23 cellular contexts compared by ENCODE assay signal in genomic region chr15:78628227-78628626, GRCh38. TPM values are rescaled to one million over a fixed set of nuclear protein-coding genes. Genes with fewer than 3 reads are reported as not detected.
DNase-seq lines count a peak whose midpoint lies in the region; ATAC-seq and TF ChIP-seq lines count a peak whose summit lies in the region.
"Had no signal": no experiment of that assay in that cellular context is flagged by ENCODE, and none has a peak within 500 bp of the region (broad histone marks: within the 10 kb centered on the region; RNA-seq: fewer than 3 reads in every experiment).

No MANE protein-coding gene starts in this region.

- intact Hi-C loops in MCF 10A (cut with micrococcal nuclease) = no loop called here
- intact Hi-C loops in mammary epithelial cell (cut with micrococcal nuclease) = no loop called here
- intact Hi-C loops in posterior vena cava (cut with DNase I) = no loop called here
- intact Hi-C loops in activated CD4-positive, alpha-beta memory T cell treated with anti-CD3 and anti-CD28 coated beads for 36 hours (cut with micrococcal nuclease) = no loop called here

- TF ChIP-seq CTCF in MCF 10A (IDR thresholded peaks at IDR 0.05; ENCODE audit: unreplicated experiment) = no peak
- TF ChIP-seq CTCF in mammary epithelial cell (conservative IDR thresholded peaks at IDR 0.05 in 1 of 2, IDR thresholded peaks at IDR 0.05 in 1 of 2; ENCODE audit: extremely low read depth in 1 of 2, insufficient read depth in 1 of 2, low read depth in 1 of 2, low read length in 2 of 2) = no peak
- TF ChIP-seq CTCF in epithelial cell of esophagus (IDR thresholded peaks at IDR 0.05; ENCODE audit: insufficient read depth, low read depth, low read length, missing control alignments) = no peak

- H3K4me3 ChIP-seq in mammary epithelial cell (replicated peaks in 1 of 3; ENCODE audit: insufficient read depth in 1 of 3, low read depth in 2 of 3, low read length in 3 of 3) (no peak overlapping the region), epithelial cell of esophagus (ENCODE audit: low read length) (no peak overlapping the region)
- H3K4me3 ChIP-seq: BLaER1, GM23248, HAP-1 had no signal

- no TSS peak for BruUV-seq in MCF 10A (replicated peaks; lab: Mats Ljungman, UMichigan)
- BruUV-seq in mammary epithelial cell (replicated peaks; lab: Mats Ljungman, UMichigan) = no TSS peak

- peak; percentile 29 for DNase-seq in MCF 10A (ENCODE audit: unreplicated experiment)
- no peak for DNase-seq in mammary epithelial cell
- peak; percentile 54 for DNase-seq in epithelial cell of esophagus (ENCODE audit: low read depth)
- DNase-seq in posterior vena cava (ENCODE audit: low spot score) = peak; percentile 11
- no peak for DNase-seq in C1 segment of cervical spinal cord (lab: John Stamatoyannopoulos, UW)
- no peak for DNase-seq in activated CD4-positive, alpha-beta memory T cell treated with anti-CD3 and anti-CD28 coated beads for 36 hours
- DNase-seq: 8988T; CD4-positive, CD25-positive, alpha-beta regulatory T cell; CD8-positive, alpha-beta memory T cell; COR-L47; DMS 273 treated with DMSO at 0.1 percent for 48 hours; DMS53; DND-41; EL; GM23248 had no signal

- H3K27ac Mint-ChIP-seq in MCF 10A (ENCODE audit: low read depth, unreplicated experiment) = no peak overlapping the region
- H3K27ac Mint-ChIP-seq in activated CD4-positive, alpha-beta memory T cell treated with anti-CD3 and anti-CD28 coated beads for 36 hours = no peak overlapping the region
- H3K27ac Mint-ChIP-seq: CD4-positive, CD25-positive, alpha-beta regulatory T cell; CD8-positive, alpha-beta memory T cell had no signal

- peaks cover 5% of the 10 kb centered on the region for H3K27me3 ChIP-seq in mammary epithelial cell (ENCODE audit: insufficient read depth, low read length)
- H3K27me3 ChIP-seq: BLaER1 had no signal

- CTCF ChIA-PET in MCF 10A (lab: Yijun Ruan, JAX) (interaction anchor here (0.6 to 1.4 kb wide), 3 partner anchors 10 to 81 kb away, joined by 3 to 4 read pairs (median 4); no protein-coding TSS in a partner anchor), mammary epithelial cell (lab: Charles Lee; ENCODE audit: low non-redundant PET) (no interaction called here)
- CTCF ChIA-PET in activated CD4-positive, alpha-beta memory T cell treated with anti-CD3 and anti-CD28 coated beads for 36 hours (lab: Charles Lee) = no interaction called here

- H3K79me2 ChIP-seq in mammary epithelial cell (ENCODE audit: insufficient read depth, low read length) = no peaks in the 10 kb centered on the region

- H3K4me2 ChIP-seq in mammary epithelial cell (ENCODE audit: insufficient read depth, low read depth, low read length) = no peak overlapping the region
- H3K4me2 ChIP-seq: BLaER1 had no signal

- H3K4me1 ChIP-seq in mammary epithelial cell (ENCODE audit: insufficient read depth, low read length) = no peaks in the 10 kb centered on the region
- H3K4me1 ChIP-seq: BLaER1, HAP-1 had no signal

- no peak overlapping the region for H3K27ac ChIP-seq in mammary epithelial cell (ENCODE audit: insufficient read depth, low read depth, low read length)
- H3K27ac ChIP-seq: BLaER1, GM23248 had no signal

- no peak overlapping the region for H3K4me3 Mint-ChIP-seq in MCF 10A (ENCODE audit: unreplicated experiment)
- no peak overlapping the region for H3K4me3 Mint-ChIP-seq in activated CD4-positive, alpha-beta memory T cell treated with anti-CD3 and anti-CD28 coated beads for 36 hours
- H3K4me3 Mint-ChIP-seq: CD4-positive, CD25-positive, alpha-beta regulatory T cell; CD8-positive, alpha-beta memory T cell had no signal

- peaks cover 19% of the 10 kb centered on the region for H3K27me3 Mint-ChIP-seq in MCF 10A (ENCODE audit: insufficient read depth, unreplicated experiment)
- peaks cover 26% of the 10 kb centered on the region for H3K27me3 Mint-ChIP-seq in activated CD4-positive, alpha-beta memory T cell treated with anti-CD3 and anti-CD28 coated beads for 36 hours

- peaks cover 4% of the 10 kb centered on the region for H3K36me3 Mint-ChIP-seq in MCF 10A (ENCODE audit: insufficient read depth, unreplicated experiment)
- no peaks in the 10 kb centered on the region for H3K36me3 Mint-ChIP-seq in activated CD4-positive, alpha-beta memory T cell treated with anti-CD3 and anti-CD28 coated beads for 36 hours
- H3K36me3 Mint-ChIP-seq: CD4-positive, CD25-positive, alpha-beta regulatory T cell had no signal

- H2AFZ ChIP-seq in mammary epithelial cell (ENCODE audit: low read depth, low read length) = no peak overlapping the region
- H2AFZ ChIP-seq: GM23248 had no signal

- POLR2A ChIA-PET in MCF 10A (lab: Yijun Ruan, JAX) = no interaction called here
- POLR2A ChIA-PET in activated CD4-positive, alpha-beta memory T cell treated with anti-CD3 and anti-CD28 coated beads for 36 hours (lab: Charles Lee) = no interaction called here

- dilution Hi-C loops in mammary epithelial cell (cut with HindIII; ENCODE audit: low sequenced_read_pairs) = no loop called here

- H3K9me3 Mint-ChIP-seq in MCF 10A (ENCODE audit: unreplicated experiment) = peaks cover 16% of the 10 kb centered on the region
- H3K9me3 Mint-ChIP-seq in activated CD4-positive, alpha-beta memory T cell treated with anti-CD3 and anti-CD28 coated beads for 36 hours = peaks cover 4% of the 10 kb centered on the region

- in situ Hi-C loops in mammary epithelial cell (cut with MboI; ENCODE audit: low sequenced_read_pairs in 2 of 2) = no loop called here

- H3K9me3 ChIP-seq in mammary epithelial cell (replicated peaks; ENCODE audit: insufficient read depth, low read length) = no peaks in the 10 kb centered on the region
- H3K9me3 ChIP-seq: HAP-1 had no signal

- H3K9ac ChIP-seq in mammary epithelial cell (ENCODE audit: insufficient read depth, low read length) = no peak overlapping the region
- H3K9ac ChIP-seq: BLaER1, GM23248 had no signal

- no peaks in the 10 kb centered on the region for H3K36me3 ChIP-seq in mammary epithelial cell (ENCODE audit: insufficient read depth, low read length)
- H3K36me3 ChIP-seq: BLaER1, HAP-1 had no signal

- ATAC-seq in GM18519 (IDR thresholded peaks at IDR 0.05; ENCODE audit: low FRiP score, unreplicated experiment) = no peak

- no peaks in the 10 kb centered on the region for H3K4me1 Mint-ChIP-seq in MCF 10A (ENCODE audit: insufficient read depth, unreplicated experiment)
- no peaks in the 10 kb centered on the region for H3K4me1 Mint-ChIP-seq in activated CD4-positive, alpha-beta memory T cell treated with anti-CD3 and anti-CD28 coated beads for 36 hours (ENCODE audit: low read depth)
- H3K4me1 Mint-ChIP-seq: CD4-positive, CD25-positive, alpha-beta regulatory T cell; CD8-positive, alpha-beta memory T cell had no signal

- 40% methylated on average over 6 of the region's 6 CpGs for WGBS in mammary epithelial cell (ENCODE audit: low coverage, missing lambda C conversion rate)

- H4K20me1 ChIP-seq in mammary epithelial cell (ENCODE audit: insufficient read depth, low read length) = no peaks in the 10 kb centered on the region
- H4K20me1 ChIP-seq: BLaER1 had no signal

RNA-seq across cellular contexts. Expression of gene CHRNA3, which starts 7.4 kb away (rescaled TPM):
- not detected in 2 replicates for total RNA-seq in MCF 10A (2022)
- total RNA-seq in mammary epithelial cell = not detected
- polyA plus RNA-seq in mammary epithelial cell = not detected
- not detected for polyA minus RNA-seq in mammary epithelial cell
- total RNA-seq in posterior vena cava = not detected
- total RNA-seq in activated CD4-positive, alpha-beta memory T cell treated with anti-CD3 and anti-CD28 coated beads for 36 hours = not detected
- total RNA-seq: A673; CD4-positive, CD25-positive, alpha-beta regulatory T cell; CD8-positive, alpha-beta memory T cell; GM23248; HT-29 had no signal
- polyA plus RNA-seq: AG04450; CD8-positive, alpha-beta memory T cell; GM23248 had no signal

RNA-seq across cellular contexts. Expression of gene CHRNB4, which starts 12.8 kb away (rescaled TPM):
- total RNA-seq in MCF 10A (2022) (not detected in 2 replicates), mammary epithelial cell (under 1 TPM in 1 of 2 donors, not detected in 1; under 0.01 TPM), posterior vena cava (not detected)
- polyA plus RNA-seq in mammary epithelial cell = 0.12 TPM
- not detected for polyA minus RNA-seq in mammary epithelial cell
- not detected for total RNA-seq in activated CD4-positive, alpha-beta memory T cell treated with anti-CD3 and anti-CD28 coated beads for 36 hours
- total RNA-seq: A673; CD4-positive, CD25-positive, alpha-beta regulatory T cell; CD8-positive, alpha-beta memory T cell; G401; GM23248; H4; HT-29 had no signal
- polyA plus RNA-seq: AG04450; CD4-positive, CD25-positive, alpha-beta regulatory T cell; CD8-positive, alpha-beta memory T cell; GM23248 had no signal

Comparison
In these comparisons a context has a peak if more than half of its experiments do, and no peak if none do; other contexts are left out.
1. DNase-seq: peak in MCF 10A (single experiment), epithelial cell of esophagus (single experiment) and posterior vena cava (single experiment); none in mammary epithelial cell (single experiment), C1 segment of cervical spinal cord (0 of 14) and activated CD4-positive, alpha-beta memory T cell treated with anti-CD3 and anti-CD28 coated beads for 36 hours (single experiment).